ENCODE assay signal across 1 cellular context in the genomic region with DNA sequence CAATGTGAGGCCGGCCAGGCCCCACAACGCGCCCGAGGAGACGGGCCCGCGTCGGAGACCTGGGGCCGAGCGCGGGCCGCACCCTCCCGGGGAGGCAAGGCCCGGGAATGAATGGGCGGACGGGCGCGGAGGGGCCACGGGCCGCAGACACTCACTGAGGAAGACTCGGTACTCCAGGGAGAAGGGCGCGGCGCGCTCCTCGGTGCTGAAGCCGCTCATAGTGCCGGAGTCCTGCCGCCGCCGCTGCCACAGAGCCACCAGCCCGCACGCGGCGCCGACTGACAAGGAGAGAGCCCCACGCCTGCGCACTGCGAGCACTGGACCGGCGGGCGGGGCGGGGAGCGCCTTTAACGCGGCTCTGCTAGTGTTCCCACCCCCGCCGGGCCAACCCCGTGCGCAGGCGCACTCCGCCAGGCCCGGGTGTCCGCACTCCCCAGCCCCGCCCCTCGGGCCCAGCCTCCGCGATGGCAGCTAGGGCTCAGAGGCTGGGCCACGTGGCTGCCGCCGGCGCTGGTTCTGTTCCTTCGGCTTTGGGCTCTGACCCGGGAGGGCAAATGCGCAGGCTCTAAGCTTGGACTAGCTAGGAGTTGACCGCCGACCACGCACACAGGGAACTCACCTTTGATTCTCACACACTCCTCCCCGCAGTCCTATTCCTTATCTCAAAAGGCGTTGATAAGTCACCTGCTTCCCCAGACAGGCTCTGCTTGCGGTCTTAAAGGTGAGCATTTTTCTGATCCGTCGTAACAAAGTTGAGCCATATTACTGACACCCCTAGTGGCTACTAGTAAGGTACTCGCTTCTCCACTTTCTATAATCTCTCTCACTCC.
TF ChIP-seq lines count a peak whose summit lies in the region.

A gene (minus strand): TSS at position 321 of the 830 bp plus-strand sequence. CDS start 102 bp downstream, at position 219.

TF ChIP-seq in K562, 482 proteins besides CTCF, POLR2A, EP300 and RAD21 (continued from another document and continues in another):
- TF ChIP-seq, protein P1, sequence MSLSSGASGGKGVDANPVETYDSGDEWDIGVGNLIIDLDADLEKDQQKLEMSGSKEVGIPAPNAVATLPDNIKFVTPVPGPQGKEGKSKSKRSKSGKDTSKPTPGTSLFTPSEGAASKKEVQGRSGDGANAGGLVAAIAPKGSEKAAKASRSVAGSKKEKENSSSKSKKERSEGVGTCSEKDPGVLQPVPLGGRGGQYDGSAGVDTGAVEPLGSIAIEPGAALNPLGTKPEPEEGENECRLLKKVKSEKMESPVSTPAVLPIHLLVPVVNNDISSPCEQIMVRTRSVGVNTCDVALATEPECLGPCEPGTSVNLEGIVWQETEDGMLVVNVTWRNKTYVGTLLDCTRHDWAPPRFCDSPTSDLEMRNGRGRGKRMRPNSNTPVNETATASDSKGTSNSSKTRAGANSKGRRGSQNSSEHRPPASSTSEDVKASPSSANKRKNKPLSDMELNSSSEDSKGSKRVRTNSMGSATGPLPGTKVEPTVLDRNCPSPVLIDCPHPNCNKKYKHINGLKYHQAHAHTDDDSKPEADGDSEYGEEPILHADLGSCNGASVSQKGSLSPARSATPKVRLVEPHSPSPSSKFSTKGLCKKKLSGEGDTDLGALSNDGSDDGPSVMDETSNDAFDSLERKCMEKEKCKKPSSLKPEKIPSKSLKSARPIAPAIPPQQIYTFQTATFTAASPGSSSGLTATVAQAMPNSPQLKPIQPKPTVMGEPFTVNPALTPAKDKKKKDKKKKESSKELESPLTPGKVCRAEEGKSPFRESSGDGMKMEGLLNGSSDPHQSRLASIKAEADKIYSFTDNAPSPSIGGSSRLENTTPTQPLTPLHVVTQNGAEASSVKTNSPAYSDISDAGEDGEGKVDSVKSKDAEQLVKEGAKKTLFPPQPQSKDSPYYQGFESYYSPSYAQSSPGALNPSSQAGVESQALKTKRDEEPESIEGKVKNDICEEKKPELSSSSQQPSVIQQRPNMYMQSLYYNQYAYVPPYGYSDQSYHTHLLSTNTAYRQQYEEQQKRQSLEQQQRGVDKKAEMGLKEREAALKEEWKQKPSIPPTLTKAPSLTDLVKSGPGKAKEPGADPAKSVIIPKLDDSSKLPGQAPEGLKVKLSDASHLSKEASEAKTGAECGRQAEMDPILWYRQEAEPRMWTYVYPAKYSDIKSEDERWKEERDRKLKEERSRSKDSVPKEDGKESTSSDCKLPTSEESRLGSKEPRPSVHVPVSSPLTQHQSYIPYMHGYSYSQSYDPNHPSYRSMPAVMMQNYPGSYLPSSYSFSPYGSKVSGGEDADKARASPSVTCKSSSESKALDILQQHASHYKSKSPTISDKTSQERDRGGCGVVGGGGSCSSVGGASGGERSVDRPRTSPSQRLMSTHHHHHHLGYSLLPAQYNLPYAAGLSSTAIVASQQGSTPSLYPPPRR (CRISPR knock-in tag; IDR thresholded peaks at IDR 0.05; ENCODE audit: borderline replicate concordance): peak; percentile 6; the same call in 1 of the 2 replicates
- TF ChIP-seq, protein P2, sequence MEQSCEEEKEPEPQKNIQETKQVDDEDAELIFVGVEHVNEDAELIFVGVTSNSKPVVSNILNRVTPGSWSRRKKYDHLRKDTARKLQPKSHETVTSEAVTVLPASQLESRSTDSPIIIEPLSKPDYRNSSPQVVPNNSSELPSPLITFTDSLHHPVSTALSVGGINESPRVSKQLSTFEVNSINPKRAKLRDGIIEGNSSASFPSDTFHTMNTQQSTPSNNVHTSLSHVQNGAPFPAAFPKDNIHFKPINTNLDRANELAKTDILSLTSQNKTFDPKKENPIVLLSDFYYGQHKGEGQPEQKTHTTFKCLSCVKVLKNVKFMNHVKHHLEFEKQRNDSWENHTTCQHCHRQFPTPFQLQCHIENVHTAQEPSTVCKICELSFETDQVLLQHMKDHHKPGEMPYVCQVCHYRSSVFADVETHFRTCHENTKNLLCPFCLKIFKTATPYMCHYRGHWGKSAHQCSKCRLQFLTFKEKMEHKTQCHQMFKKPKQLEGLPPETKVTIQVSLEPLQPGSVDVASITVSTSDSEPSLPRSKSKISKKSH (CRISPR knock-in tag; IDR thresholded peaks at IDR 0.05): no peak
- no peak for TF ChIP-seq PCBP2 (IDR thresholded peaks at IDR 0.05; ENCODE audit: low read depth, low read length, poor library complexity, severe bottlenecking)
- TF ChIP-seq SMAD4 (CRISPR knock-in tag; conservative IDR thresholded peaks at IDR 0.05): peak; percentile 68; the same call in 1 of the 2 replicates
- TF ChIP-seq ZFP30 (CRISPR knock-in tag; IDR thresholded peaks at IDR 0.05; ENCODE audit: borderline replicate concordance): no peak
- no peak for TF ChIP-seq C11orf30 (IDR thresholded peaks at IDR 0.05; ENCODE audit: low read depth)
- peak; percentile 95 for TF ChIP-seq MXI1 (IDR thresholded peaks at IDR 0.05; ENCODE audit: low read depth, low read length)
- TF ChIP-seq, protein P3, sequence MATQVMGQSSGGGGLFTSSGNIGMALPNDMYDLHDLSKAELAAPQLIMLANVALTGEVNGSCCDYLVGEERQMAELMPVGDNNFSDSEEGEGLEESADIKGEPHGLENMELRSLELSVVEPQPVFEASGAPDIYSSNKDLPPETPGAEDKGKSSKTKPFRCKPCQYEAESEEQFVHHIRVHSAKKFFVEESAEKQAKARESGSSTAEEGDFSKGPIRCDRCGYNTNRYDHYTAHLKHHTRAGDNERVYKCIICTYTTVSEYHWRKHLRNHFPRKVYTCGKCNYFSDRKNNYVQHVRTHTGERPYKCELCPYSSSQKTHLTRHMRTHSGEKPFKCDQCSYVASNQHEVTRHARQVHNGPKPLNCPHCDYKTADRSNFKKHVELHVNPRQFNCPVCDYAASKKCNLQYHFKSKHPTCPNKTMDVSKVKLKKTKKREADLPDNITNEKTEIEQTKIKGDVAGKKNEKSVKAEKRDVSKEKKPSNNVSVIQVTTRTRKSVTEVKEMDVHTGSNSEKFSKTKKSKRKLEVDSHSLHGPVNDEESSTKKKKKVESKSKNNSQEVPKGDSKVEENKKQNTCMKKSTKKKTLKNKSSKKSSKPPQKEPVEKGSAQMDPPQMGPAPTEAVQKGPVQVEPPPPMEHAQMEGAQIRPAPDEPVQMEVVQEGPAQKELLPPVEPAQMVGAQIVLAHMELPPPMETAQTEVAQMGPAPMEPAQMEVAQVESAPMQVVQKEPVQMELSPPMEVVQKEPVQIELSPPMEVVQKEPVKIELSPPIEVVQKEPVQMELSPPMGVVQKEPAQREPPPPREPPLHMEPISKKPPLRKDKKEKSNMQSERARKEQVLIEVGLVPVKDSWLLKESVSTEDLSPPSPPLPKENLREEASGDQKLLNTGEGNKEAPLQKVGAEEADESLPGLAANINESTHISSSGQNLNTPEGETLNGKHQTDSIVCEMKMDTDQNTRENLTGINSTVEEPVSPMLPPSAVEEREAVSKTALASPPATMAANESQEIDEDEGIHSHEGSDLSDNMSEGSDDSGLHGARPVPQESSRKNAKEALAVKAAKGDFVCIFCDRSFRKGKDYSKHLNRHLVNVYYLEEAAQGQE (CRISPR knock-in tag; IDR thresholded peaks at IDR 0.05; ENCODE audit: low read depth): peak; percentile 61; the same call in 1 of the 2 replicates
- TF ChIP-seq, protein P4, sequence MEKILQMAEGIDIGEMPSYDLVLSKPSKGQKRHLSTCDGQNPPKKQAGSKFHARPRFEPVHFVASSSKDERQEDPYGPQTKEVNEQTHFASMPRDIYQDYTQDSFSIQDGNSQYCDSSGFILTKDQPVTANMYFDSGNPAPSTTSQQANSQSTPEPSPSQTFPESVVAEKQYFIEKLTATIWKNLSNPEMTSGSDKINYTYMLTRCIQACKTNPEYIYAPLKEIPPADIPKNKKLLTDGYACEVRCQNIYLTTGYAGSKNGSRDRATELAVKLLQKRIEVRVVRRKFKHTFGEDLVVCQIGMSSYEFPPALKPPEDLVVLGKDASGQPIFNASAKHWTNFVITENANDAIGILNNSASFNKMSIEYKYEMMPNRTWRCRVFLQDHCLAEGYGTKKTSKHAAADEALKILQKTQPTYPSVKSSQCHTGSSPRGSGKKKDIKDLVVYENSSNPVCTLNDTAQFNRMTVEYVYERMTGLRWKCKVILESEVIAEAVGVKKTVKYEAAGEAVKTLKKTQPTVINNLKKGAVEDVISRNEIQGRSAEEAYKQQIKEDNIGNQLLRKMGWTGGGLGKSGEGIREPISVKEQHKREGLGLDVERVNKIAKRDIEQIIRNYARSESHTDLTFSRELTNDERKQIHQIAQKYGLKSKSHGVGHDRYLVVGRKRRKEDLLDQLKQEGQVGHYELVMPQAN (IDR thresholded peaks at IDR 0.05; ENCODE audit: borderline replicate concordance): peak; percentile 93
- peak; percentile 85 for TF ChIP-seq TBP (optimal IDR thresholded peaks at IDR 0.05; ENCODE audit: low read depth, low read length)
- no peak for TF ChIP-seq XRCC4 (IDR thresholded peaks at IDR 0.05; ENCODE audit: extremely low read depth, insufficient read depth, insufficient read length)
- peak; percentile 80 for TF ChIP-seq TAF7 (tag; IDR thresholded peaks at IDR 0.05)
- TF ChIP-seq, protein P5, sequence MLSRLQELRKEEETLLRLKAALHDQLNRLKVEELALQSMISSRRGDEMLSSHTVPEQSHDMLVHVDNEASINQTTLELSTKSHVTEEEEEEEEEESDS (CRISPR knock-in tag; IDR thresholded peaks at IDR 0.05): no peak
- no peak for TF ChIP-seq MCM5 (IDR thresholded peaks at IDR 0.05; ENCODE audit: low read depth)
- TF ChIP-seq, protein P6, sequence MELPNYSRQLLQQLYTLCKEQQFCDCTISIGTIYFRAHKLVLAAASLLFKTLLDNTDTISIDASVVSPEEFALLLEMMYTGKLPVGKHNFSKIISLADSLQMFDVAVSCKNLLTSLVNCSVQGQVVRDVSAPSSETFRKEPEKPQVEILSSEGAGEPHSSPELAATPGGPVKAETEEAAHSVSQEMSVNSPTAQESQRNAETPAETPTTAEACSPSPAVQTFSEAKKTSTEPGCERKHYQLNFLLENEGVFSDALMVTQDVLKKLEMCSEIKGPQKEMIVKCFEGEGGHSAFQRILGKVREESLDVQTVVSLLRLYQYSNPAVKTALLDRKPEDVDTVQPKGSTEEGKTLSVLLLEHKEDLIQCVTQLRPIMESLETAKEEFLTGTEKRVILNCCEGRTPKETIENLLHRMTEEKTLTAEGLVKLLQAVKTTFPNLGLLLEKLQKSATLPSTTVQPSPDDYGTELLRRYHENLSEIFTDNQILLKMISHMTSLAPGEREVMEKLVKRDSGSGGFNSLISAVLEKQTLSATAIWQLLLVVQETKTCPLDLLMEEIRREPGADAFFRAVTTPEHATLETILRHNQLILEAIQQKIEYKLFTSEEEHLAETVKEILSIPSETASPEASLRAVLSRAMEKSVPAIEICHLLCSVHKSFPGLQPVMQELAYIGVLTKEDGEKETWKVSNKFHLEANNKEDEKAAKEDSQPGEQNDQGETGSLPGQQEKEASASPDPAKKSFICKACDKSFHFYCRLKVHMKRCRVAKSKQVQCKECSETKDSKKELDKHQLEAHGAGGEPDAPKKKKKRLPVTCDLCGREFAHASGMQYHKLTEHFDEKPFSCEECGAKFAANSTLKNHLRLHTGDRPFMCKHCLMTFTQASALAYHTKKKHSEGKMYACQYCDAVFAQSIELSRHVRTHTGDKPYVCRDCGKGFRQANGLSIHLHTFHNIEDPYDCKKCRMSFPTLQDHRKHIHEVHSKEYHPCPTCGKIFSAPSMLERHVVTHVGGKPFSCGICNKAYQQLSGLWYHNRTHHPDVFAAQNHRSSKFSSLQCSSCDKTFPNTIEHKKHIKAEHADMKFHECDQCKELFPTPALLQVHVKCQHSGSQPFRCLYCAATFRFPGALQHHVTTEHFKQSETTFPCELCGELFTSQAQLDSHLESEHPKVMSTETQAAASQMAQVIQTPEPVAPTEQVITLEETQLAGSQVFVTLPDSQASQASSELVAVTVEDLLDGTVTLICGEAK (IDR thresholded peaks at IDR 0.05): peak; percentile 64
- TF ChIP-seq, protein P6 (CRISPR knock-in tag; IDR thresholded peaks at IDR 0.05): no peak
- TF ChIP-seq ETV6 (IDR thresholded peaks at IDR 0.05; ENCODE audit: borderline replicate concordance in 1 of 2, low read depth in 2 of 2, low read length in 1 of 2): no peak
- peak; percentile 24; the same call in 1 of the 2 replicates for TF ChIP-seq ETV6 (CRISPR knock-in tag; IDR thresholded peaks at IDR 0.05; ENCODE audit: borderline replicate concordance)
- TF ChIP-seq, protein P7, sequence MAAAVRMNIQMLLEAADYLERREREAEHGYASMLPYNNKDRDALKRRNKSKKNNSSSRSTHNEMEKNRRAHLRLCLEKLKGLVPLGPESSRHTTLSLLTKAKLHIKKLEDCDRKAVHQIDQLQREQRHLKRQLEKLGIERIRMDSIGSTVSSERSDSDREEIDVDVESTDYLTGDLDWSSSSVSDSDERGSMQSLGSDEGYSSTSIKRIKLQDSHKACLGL (CRISPR knock-in tag; IDR thresholded peaks at IDR 0.05; ENCODE audit: borderline replicate concordance, poor library complexity, severe bottlenecking): peak; percentile 86
- TF ChIP-seq WHSC1 (IDR thresholded peaks at IDR 0.05; ENCODE audit: low read length): no peak
- TF ChIP-seq PHF20 (IDR thresholded peaks at IDR 0.05; ENCODE audit: partially characterized antibody): peak; percentile 48
- TF ChIP-seq SMAD1 (IDR thresholded peaks at IDR 0.05; ENCODE audit: low read depth, low read length, partially characterized antibody): no peak
- peak; percentile 64 for TF ChIP-seq CCNT2 (IDR thresholded peaks at IDR 0.05; ENCODE audit: borderline replicate concordance, extremely low read depth, insufficient read length, low read depth, low read length)
- TF ChIP-seq PPARD (CRISPR knock-in tag; IDR thresholded peaks at IDR 0.05): no peak
